In the genomic region with DNA sequence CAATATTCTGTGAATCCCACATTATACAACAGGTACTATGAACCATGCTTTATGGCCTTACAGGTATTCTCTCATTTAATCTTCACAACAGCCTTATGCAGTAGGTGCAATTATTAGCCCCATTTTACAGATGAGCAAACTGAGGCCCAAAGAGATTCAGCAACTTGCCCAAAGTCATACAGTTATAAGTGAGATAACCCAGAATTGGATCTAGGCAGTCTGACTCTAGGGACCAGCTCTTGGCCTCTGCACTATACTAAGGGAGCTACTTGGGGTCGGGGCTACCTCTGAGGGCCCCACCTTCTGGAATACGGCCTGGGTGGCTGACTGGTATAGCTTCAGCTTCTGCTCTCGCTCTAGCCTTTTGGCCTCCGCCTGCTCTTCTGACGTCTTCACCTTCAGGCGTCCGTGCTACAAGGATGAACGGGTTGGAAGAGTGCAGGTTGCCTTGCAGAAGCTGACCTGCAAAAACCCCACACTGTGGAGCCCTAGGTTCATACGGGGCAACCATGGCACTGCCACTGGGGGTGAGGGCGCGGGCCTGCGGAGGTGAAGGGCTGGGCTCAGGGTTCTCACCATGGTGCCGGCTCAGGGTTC, we compare ENCODE assay signal across 2 cellular contexts.
TF ChIP-seq lines count a peak whose summit lies in the region.

No MANE protein-coding gene starts in this region.

TF ChIP-seq in A549, 52 proteins besides CTCF, POLR2A, EP300 and RAD21:
- TF ChIP-seq CHD4 (IDR thresholded peaks at IDR 0.05; ENCODE audit: borderline replicate concordance) (peak; percentile 70; the same call in 1 of the 2 replicates), KDM1A (IDR thresholded peaks at IDR 0.05; ENCODE audit: low read depth) (peak; percentile 89), TP53 (CRISPR knock-in tag; IDR thresholded peaks at IDR 0.05) (no peak), HDAC2 (IDR thresholded peaks at IDR 0.05) (peak; percentile 86; the same call in 1 of the 2 replicates)

TF ChIP-seq in HCT116, 20 proteins besides CTCF, POLR2A, EP300 and RAD21:
- TF ChIP-seq SP1 (IDR thresholded peaks at IDR 0.05; ENCODE audit: low read depth) (no peak), CBX3 (IDR thresholded peaks at IDR 0.05; ENCODE audit: low read depth) (no peak), ZFX (IDR thresholded peaks at IDR 0.05) (no peak), TCF7L2 (IDR thresholded peaks at IDR 0.05; ENCODE audit: borderline replicate concordance, extremely low read depth, insufficient read depth, insufficient read length) (no peak), FOSL1 (IDR thresholded peaks at IDR 0.05; ENCODE audit: low read depth) (no peak), EZH2 (IDR thresholded peaks at IDR 0.05) (no peak), EZH2phosphoT487 (IDR thresholded peaks at IDR 0.05; ENCODE audit: borderline replicate concordance) (no peak), SIN3A (IDR thresholded peaks at IDR 0.05; ENCODE audit: low read depth) (no peak)
- TF ChIP-seq, protein P1, sequence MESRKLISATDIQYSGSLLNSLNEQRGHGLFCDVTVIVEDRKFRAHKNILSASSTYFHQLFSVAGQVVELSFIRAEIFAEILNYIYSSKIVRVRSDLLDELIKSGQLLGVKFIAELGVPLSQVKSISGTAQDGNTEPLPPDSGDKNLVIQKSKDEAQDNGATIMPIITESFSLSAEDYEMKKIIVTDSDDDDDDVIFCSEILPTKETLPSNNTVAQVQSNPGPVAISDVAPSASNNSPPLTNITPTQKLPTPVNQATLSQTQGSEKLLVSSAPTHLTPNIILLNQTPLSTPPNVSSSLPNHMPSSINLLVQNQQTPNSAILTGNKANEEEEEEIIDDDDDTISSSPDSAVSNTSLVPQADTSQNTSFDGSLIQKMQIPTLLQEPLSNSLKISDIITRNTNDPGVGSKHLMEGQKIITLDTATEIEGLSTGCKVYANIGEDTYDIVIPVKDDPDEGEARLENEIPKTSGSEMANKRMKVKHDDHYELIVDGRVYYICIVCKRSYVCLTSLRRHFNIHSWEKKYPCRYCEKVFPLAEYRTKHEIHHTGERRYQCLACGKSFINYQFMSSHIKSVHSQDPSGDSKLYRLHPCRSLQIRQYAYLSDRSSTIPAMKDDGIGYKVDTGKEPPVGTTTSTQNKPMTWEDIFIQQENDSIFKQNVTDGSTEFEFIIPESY (IDR thresholded peaks at IDR 0.05; ENCODE audit: extremely low read depth, insufficient replicate concordance, low read length): no peak
